Comparison of ENCODE assay signal across 31 cellular contexts in genomic region chr1:213643360-213643759, GRCh38.
"Had no signal": no experiment of that assay in that cellular context is flagged by ENCODE, and none has a peak within 500 bp of the region (broad histone marks: within the 10 kb centered on the region; RNA-seq: fewer than 3 reads in every experiment).

No MANE protein-coding gene starts in this region.

- H3K4me3 Mint-ChIP-seq: naive thymus-derived CD4-positive, alpha-beta T cell; natural killer cell; nephron; neural progenitor cell; stimulated activated memory B cell treated with anti-CD40 and anti-IgM and Interleukin-4, amounts not matched to agents 10 μg/mL and 1 μg/mL and 100 μg/mL, for 72 hours; stimulated activated naive CD8-positive, alpha-beta T cell treated with anti-CD3 and anti-CD28 coated beads, Interleukin-15, amount 100 ng/mL, for 72 hours; type B pancreatic cell had no signal

- H3K4me2 ChIP-seq: neural progenitor cell had no signal

- H3K27ac ChIP-seq: neural progenitor cell, ovary, parathyroid adenoma, psoas muscle, skin epidermis, spleen, suprapubic skin, testis, tibial artery, transverse colon, upper lobe of right lung, uterus had no signal

- H3K4me1 Mint-ChIP-seq: naive thymus-derived CD4-positive, alpha-beta T cell; natural killer cell; nephron; neural progenitor cell; stimulated activated memory B cell treated with anti-CD40 and anti-IgM and Interleukin-4, amounts not matched to agents 10 μg/mL and 1 μg/mL and 100 μg/mL, for 72 hours; stimulated activated naive CD8-positive, alpha-beta T cell treated with anti-CD3 and anti-CD28 coated beads, Interleukin-15, amount 100 ng/mL, for 72 hours had no signal

- H3K79me2 ChIP-seq: parathyroid adenoma had no signal

- H3K9me3 Mint-ChIP-seq: natural killer cell; neural progenitor cell; stimulated activated memory B cell treated with anti-CD40 and anti-IgM and Interleukin-4, amounts not matched to agents 10 μg/mL and 1 μg/mL and 100 μg/mL, for 72 hours had no signal

- H3K36me3 ChIP-seq: neural progenitor cell, ovary, spleen, suprapubic skin, tibial artery, transverse colon, upper lobe of right lung, uterus had no signal

- ATAC-seq: naive thymus-derived CD4-positive, alpha-beta T cell; natural killer cell; psoas muscle; right cardiac atrium; sciatic nerve; stimulated activated memory B cell treated with anti-CD40 and anti-IgM and Interleukin-4, amounts not matched to agents 10 μg/mL and 1 μg/mL and 100 μg/mL, for 72 hours; stimulated activated naive CD8-positive, alpha-beta T cell treated with anti-CD3 and anti-CD28 coated beads, Interleukin-15, amount 100 ng/mL, for 72 hours; stimulated activated naive CD8-positive, alpha-beta T cell treated with anti-CD3 and anti-CD28 coated beads, Interleukin-15, Interleukin-2, amounts not matched to agents 100 U/mL and 50 U/mL, for 24 hours; upper lobe of right lung had no signal

- H3K36me3 Mint-ChIP-seq: naive thymus-derived CD4-positive, alpha-beta T cell; natural killer cell; neural progenitor cell; stimulated activated memory B cell treated with anti-CD40 and anti-IgM and Interleukin-4, amounts not matched to agents 10 μg/mL and 1 μg/mL and 100 μg/mL, for 72 hours; type B pancreatic cell had no signal

- H3K4me3 ChIP-seq: neural progenitor cell, ovary, psoas muscle, skin epidermis, spleen, suprapubic skin, testis, tibial artery, transverse colon, upper lobe of right lung, uterus had no signal

- DNase-seq: naive thymus-derived CD4-positive, alpha-beta T cell; natural killer cell; occipital lobe; ovary; posterior cingulate gyrus; psoas muscle; right cardiac atrium; spleen; stimulated activated CD4-positive, alpha-beta T cell treated with anti-CD3 and anti-CD28 coated beads, Interleukin-12 subunit alpha, Interleukin-12 subunit beta, amount 100 ng/mL, for 4 hours; stimulated activated CD4-positive, alpha-beta T cell treated with anti-CD3 and anti-CD28 coated beads, Interleukin-1b, Interleukin-23, amount 100 ng/mL, for 48 hours; stimulated activated CD4-positive, alpha-beta T cell treated with anti-CD3 and anti-CD28 coated beads, Interleukin-4, amount 100 ng/mL, for 1 hour; stimulated activated CD4-positive, alpha-beta T cell treated with anti-CD3 and anti-CD28 coated beads, Interleukin-4, amount 100 ng/mL, for 4 hours; stimulated activated CD8-positive, alpha-beta memory T cell treated with anti-CD3 and anti-CD28 coated beads, Interleukin-4, amount 100 ng/mL, for 48 hours; stimulated activated naive CD4-positive, alpha-beta T cell; stimulated activated naive CD8-positive, alpha-beta T cell treated with anti-CD3 and anti-CD28 coated beads, Interleukin-15, amount 100 ng/mL, for 72 hours; stimulated activated naive CD8-positive, alpha-beta T cell treated with anti-CD3 and anti-CD28 coated beads, Interleukin-15, Interleukin-2, amounts not matched to agents 100 U/mL and 50 U/mL, for 24 hours; substantia nigra; testis; tibial artery; transverse colon; upper lobe of right lung; uterus had no signal

- H3K9ac ChIP-seq: neural progenitor cell, parathyroid adenoma had no signal

- H3K4me1 ChIP-seq: neural progenitor cell, parathyroid adenoma, psoas muscle, spleen, suprapubic skin, testis, tibial artery, transverse colon, upper lobe of right lung, uterus had no signal

- H3K27me3 ChIP-seq: neural progenitor cell, ovary, testis, tibial artery, transverse colon, upper lobe of right lung, uterus had no signal

- H2AFZ ChIP-seq: neural progenitor cell, parathyroid adenoma had no signal

- H3K9me3 ChIP-seq: ovary, psoas muscle, spleen, suprapubic skin, testis, tibial artery, transverse colon, upper lobe of right lung, uterus had no signal

- H3K27ac Mint-ChIP-seq: naive thymus-derived CD4-positive, alpha-beta T cell; natural killer cell; nephron; neural progenitor cell; progenitor cell of endocrine pancreas; stimulated activated memory B cell treated with anti-CD40 and anti-IgM and Interleukin-4, amounts not matched to agents 10 μg/mL and 1 μg/mL and 100 μg/mL, for 72 hours; stimulated activated naive CD8-positive, alpha-beta T cell treated with anti-CD3 and anti-CD28 coated beads, Interleukin-15, amount 100 ng/mL, for 72 hours; type B pancreatic cell had no signal

- H3K27me3 Mint-ChIP-seq: type B pancreatic cell had no signal
